8 cellular contexts compared by ENCODE assay signal in the genomic region with DNA sequence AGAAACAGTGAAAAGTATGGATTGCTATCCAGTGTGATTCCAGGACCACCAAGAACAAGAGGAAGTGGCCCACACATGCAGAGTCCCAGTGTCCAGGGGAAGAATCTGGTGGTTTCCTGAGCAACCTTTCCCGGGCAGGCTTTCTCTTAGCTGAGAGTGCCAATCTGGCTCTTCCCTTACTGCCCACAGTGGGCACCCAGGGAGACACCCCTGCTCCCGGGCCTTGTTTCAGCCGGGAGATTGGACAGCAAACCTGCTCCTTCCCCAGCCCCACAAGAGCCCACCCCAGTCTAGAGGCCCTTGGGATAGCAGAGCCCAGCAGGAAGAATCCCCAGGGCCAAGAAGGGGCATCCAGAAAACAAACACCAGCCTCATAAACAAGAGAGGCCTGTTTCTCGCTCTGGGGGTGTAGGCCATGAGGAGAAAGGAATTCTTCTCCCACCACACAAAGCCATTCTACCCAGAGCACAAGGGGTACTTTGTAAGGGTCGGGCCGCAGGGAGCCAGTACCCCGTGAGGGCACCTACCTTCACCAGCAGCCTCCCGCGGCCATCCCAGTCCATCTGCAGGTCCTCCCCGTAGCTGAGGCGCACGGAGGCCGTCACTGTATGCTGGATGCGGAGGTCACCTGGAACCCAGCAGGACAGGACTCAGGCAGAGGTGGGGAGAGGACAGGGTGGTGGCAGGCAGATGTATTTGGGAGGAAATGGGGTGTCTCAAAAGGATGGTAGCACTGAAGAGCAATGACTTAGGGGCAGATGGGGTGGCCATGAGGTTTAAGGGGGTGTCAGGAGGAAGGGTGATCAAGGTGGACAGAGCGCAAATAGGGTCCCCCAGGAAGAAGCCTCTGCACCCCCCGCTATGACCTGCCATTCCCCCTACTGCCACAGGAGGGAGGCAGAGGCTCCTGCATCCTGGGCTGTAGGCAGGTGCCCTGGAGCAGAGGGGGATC.
DNase-seq lines count a peak whose midpoint lies in the region; TF ChIP-seq lines count a peak whose summit lies in the region.

No MANE protein-coding gene starts in this region.

- in situ Hi-C loops in ACHN (cut with HindIII; ENCODE audit: low pct_ligation_motif_present, low pct_unique_long_range_greater_than_20kb, low sequenced_read_pairs) (no loop called here), GM13976 (cut with MboI; ENCODE audit: low sequenced_read_pairs, unreplicated experiment) (loop anchor here (5.0 kb wide), 1 partner anchor 225 kb away; no protein-coding TSS in a partner anchor)

- H3K27me3 Mint-ChIP-seq in neural crest cell (ENCODE audit: low read depth) = peaks cover 14% of the 10 kb centered on the region

- intact Hi-C loops in thyroid gland (cut with DNase I) = loop anchor here (5.0 kb wide), 1 partner anchor 220 kb away; no protein-coding TSS in a partner anchor

- H3K27ac ChIP-seq in thyroid gland = no peak overlapping the region

- H3K9me3 ChIP-seq in thyroid gland = no peaks in the 10 kb centered on the region

- WGBS in thyroid gland, 2 donors = 69 to 73% methylated on average over 16 of the region's 16 CpGs

- DNase-seq in ACHN = peak; percentile 64
- peak; percentile 87 for DNase-seq in GM13976 (ENCODE audit: low spot score)
- DNase-seq in NCI-H774 (lab: John Stamatoyannopoulos, UW) = peak; percentile 10
- DNase-seq in activated T-cell treated with anti-CD3 and anti-CD28 coated beads for 4 hours = peak; percentile 46
- DNase-seq in fibroblast of gingiva (ENCODE audit: low read depth) = peak; percentile 32
- DNase-seq in neural crest cell (ENCODE audit: low read depth, low spot score) = peak; percentile 58
- peak; percentile 42 to 49 for DNase-seq in thyroid gland
- no peak for DNase-seq in dedifferentiated amniotic fluid mesenchymal stem cell (ENCODE audit: extremely low spot score)

- H3K4me3 Mint-ChIP-seq in neural crest cell = peak overlapping the region; percentile 72

- H3K9me3 Mint-ChIP-seq in neural crest cell = no peaks in the 10 kb centered on the region

- H3K36me3 ChIP-seq in thyroid gland = no peaks in the 10 kb centered on the region

- H3K27ac Mint-ChIP-seq in neural crest cell (ENCODE audit: unreplicated experiment) = peak overlapping the region; percentile 79

- peaks cover 0 to 10% of the 10 kb centered on the region in 2 donors for H3K4me1 ChIP-seq in thyroid gland

- no peaks in the 10 kb centered on the region for H3K27me3 ChIP-seq in thyroid gland

- TF ChIP-seq CTCF in GM13976 (IDR thresholded peaks at IDR 0.05; ENCODE audit: borderline replicate concordance, control extremely low read depth, extremely low read depth, insufficient read depth, missing control alignments) (peak; percentile 87), neural crest cell (conservative IDR thresholded peaks at IDR 0.05) (peak; percentile 99), thyroid gland (IDR thresholded peaks at IDR 0.05) (peak; percentile 65 to 91 (median 86))

- H3K36me3 Mint-ChIP-seq in neural crest cell (ENCODE audit: low read depth) = no peaks in the 10 kb centered on the region

- H3K4me3 ChIP-seq in thyroid gland (replicated peaks in 1 of 3) = no peak overlapping the region

- TF ChIP-seq POLR2A in thyroid gland (IDR thresholded peaks at IDR 0.05) = no peak

- peaks cover 56% of the 10 kb centered on the region for H3K4me1 Mint-ChIP-seq in neural crest cell
